17 cellular contexts compared by ENCODE assay signal in the genomic region with DNA sequence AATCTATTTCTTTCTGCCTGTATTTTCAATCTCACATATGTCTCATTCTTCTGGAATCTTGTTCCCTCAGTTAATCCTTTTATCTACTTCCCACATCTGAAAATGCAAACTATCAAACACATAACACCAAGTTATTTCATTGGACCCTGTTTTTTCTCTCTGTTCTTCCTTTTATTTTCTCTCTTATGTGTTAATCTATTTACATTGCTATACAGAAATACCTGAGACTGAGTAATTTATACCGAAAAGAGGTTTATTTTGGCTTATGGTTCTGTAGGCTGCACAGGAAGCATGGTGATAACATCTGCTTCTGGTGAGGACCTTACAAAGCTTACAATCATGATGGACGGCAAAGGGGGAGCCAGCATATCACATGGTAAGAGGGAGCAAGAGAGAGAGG.
DNase-seq lines count a peak whose midpoint lies in the region; ATAC-seq and TF ChIP-seq lines count a peak whose summit lies in the region.
"Had no signal": no experiment of that assay in that cellular context is flagged by ENCODE, and none has a peak within 500 bp of the region (broad histone marks: within the 10 kb centered on the region; RNA-seq: fewer than 3 reads in every experiment).

No MANE protein-coding gene starts in this region.

- TF ChIP-seq CTCF in omental fat pad (IDR thresholded peaks at IDR 0.05), result no peak

- DNase-seq in A172 (ENCODE audit: low spot score) (peak; percentile 81), HS-27A (ENCODE audit: low read depth) (peak; percentile 74), amniotic epithelial cell (ENCODE audit: low read depth) (peak; percentile 90), iris pigment epithelial cell (ENCODE audit: low read depth) (peak; percentile 90), NCI-H2227 treated with DMSO at 0.1 percent for 48 hours (lab: John Stamatoyannopoulos, UW) (no peak), omental fat pad (ENCODE audit: low spot score) (no peak), pons (ENCODE audit: low spot score) (no peak)
- DNase-seq: activated CD4-positive, alpha-beta memory T cell treated with anti-CD3 and anti-CD28 coated beads, Interleukin-2, amount 10 ng/mL, durations not matched to agents 7 days and 5 days; activated naive CD8-positive, alpha-beta T cell treated with anti-CD3 and anti-CD28 coated beads, Interleukin-2, amount 10 ng/mL, durations not matched to agents 7 days and 5 days; activated T-cell treated with anti-CD3 and anti-CD28 coated beads, Interleukin-2, amount 50 U/mL, for 48 hours; GF-D8; immature natural killer cell; midbrain; NCI-H1092 treated with DMSO at 0.1 percent for 48 hours; stimulated activated naive B cell treated with anti-CD40 and anti-IgM and Interleukin-4, amounts not matched to agents 10 μg/mL and 1 μg/mL and 100 μg/mL, for 72 hours; SW 1271 had no signal

- ATAC-seq in omental fat pad (ENCODE audit: low FRiP score), result no peak
- ATAC-seq in activated CD4-positive, CD25-positive, alpha-beta regulatory T cell treated with anti-CD3 and anti-CD28 coated beads, Interleukin-2, amount 50 U/mL, for 24 hours, result no peak
- ATAC-seq: stimulated activated naive B cell treated with anti-CD40 and anti-IgM and Interleukin-4, amounts not matched to agents 10 μg/mL and 1 μg/mL and 100 μg/mL, for 72 hours had no signal

Comparison
In these comparisons a context has a peak if more than half of its experiments do, and no peak if none do; other contexts are left out.
1. DNase-seq: peak in A172 (single experiment), HS-27A (single experiment), amniotic epithelial cell (single experiment) and iris pigment epithelial cell (single experiment); none in NCI-H2227 treated with DMSO at 0.1 percent for 48 hours (single experiment), omental fat pad (single experiment) and pons (single experiment).